In genomic region chr3:40624189-40624754, GRCh38 we compare ENCODE assay signal across 30 cellular contexts.
"Had no signal": no experiment of that assay in that cellular context is flagged by ENCODE, and none has a peak within 500 bp of the region (broad histone marks: within the 10 kb centered on the region; RNA-seq: fewer than 3 reads in every experiment).

No MANE protein-coding gene starts in this region.

- H3K36me3 Mint-ChIP-seq: activated naive CD8-positive, alpha-beta T cell treated with anti-CD3 and anti-CD28 coated beads for 36 hours had no signal

- H3K4me1 Mint-ChIP-seq: activated naive CD8-positive, alpha-beta T cell treated with anti-CD3 and anti-CD28 coated beads for 36 hours; brain; nephron progenitor cell had no signal

- H3K9me3 ChIP-seq: adrenal gland, gastrocnemius medialis, prostate gland had no signal

- H3K4me1 ChIP-seq: adrenal gland, ascending aorta, gastrocnemius medialis, left ventricle myocardium inferior, prostate gland, sigmoid colon, tibial artery had no signal

- ATAC-seq: gastrocnemius medialis had no signal

- FAIRE-seq: small intestine, urothelium cell line had no signal

- H3K27ac ChIP-seq: adrenal gland, ascending aorta, coronary artery, dorsolateral prefrontal cortex, gastrocnemius medialis, left ventricle myocardium inferior, neutrophil, ovary, prostate gland, sigmoid colon, suprapubic skin, tibial artery had no signal

- H3K27ac Mint-ChIP-seq: activated naive CD4-positive, alpha-beta T cell treated with anti-CD3 and anti-CD28 coated beads for 36 hours; activated naive CD8-positive, alpha-beta T cell treated with anti-CD3 and anti-CD28 coated beads for 36 hours; activated T-helper 1 cell treated with anti-CD3 and anti-CD28 coated beads, Interleukin-12 subunit alpha, Interleukin-12 subunit beta, Interleukin-2, Interleukin-4 antibody, amounts not matched to agents 30 ng/mL and 10 ng/mL and 1 ng/mL, durations not matched to agents 14 hours and 24 hours and 36 hours; brain; effector memory CD8-positive, alpha-beta T cell; nephron progenitor cell; T-helper 2 cell treated with Interferon-gamma antibody and Interleukin-4, amounts not matched to agents 5 μg/mL and 100 μg/mL, for 36 hours had no signal

- H3K4me3 Mint-ChIP-seq: activated naive CD4-positive, alpha-beta T cell treated with anti-CD3 and anti-CD28 coated beads for 36 hours; activated naive CD8-positive, alpha-beta T cell treated with anti-CD3 and anti-CD28 coated beads for 36 hours; activated T-helper 1 cell treated with anti-CD3 and anti-CD28 coated beads, Interleukin-12 subunit alpha, Interleukin-12 subunit beta, Interleukin-2, Interleukin-4 antibody, amounts not matched to agents 30 ng/mL and 10 ng/mL and 1 ng/mL, durations not matched to agents 14 hours and 24 hours and 36 hours; brain; effector memory CD8-positive, alpha-beta T cell; nephron progenitor cell; T-helper 2 cell treated with Interferon-gamma antibody and Interleukin-4, amounts not matched to agents 5 μg/mL and 100 μg/mL, for 36 hours had no signal

- H3K4me3 ChIP-seq: adrenal gland, ascending aorta, coronary artery, dorsolateral prefrontal cortex, gastrocnemius medialis, left ventricle myocardium inferior, lung, ovary, prostate gland, sigmoid colon, suprapubic skin, tibial artery had no signal

- H3K36me3 ChIP-seq: adrenal gland, ascending aorta, gastrocnemius medialis, left ventricle myocardium inferior, neutrophil, ovary, prostate gland, sigmoid colon, suprapubic skin, tibial artery had no signal

- H3K27me3 ChIP-seq: adrenal gland, ascending aorta, dorsolateral prefrontal cortex, gastrocnemius medialis, neutrophil, ovary, sigmoid colon, suprapubic skin, tibial artery had no signal

- DNase-seq: activated CD4-positive, alpha-beta T cell treated with anti-CD3 and anti-CD28 coated beads for 4 hours; activated CD4-positive, alpha-beta T cell treated with anti-CD3 and anti-CD28 coated beads, Interleukin-2, amount 50 U/mL, for 4 hours; activated effector memory CD4-positive, alpha-beta T cell treated with anti-CD3 and anti-CD28 coated beads, Interleukin-2, amount 50 U/mL, for 16 hours; adrenal gland; dorsolateral prefrontal cortex; gastrocnemius medialis; glutamatergic neuron; islet precursor cell; left ventricle myocardium inferior; nephron progenitor cell; ovary; retina; sigmoid colon; stimulated activated CD4-positive, alpha-beta T cell treated with anti-CD3 and anti-CD28 coated beads, Interleukin-4, amount 100 ng/mL, for 24 hours; stimulated activated naive CD4-positive, alpha-beta T cell; tibial artery had no signal
